Comparison of ENCODE assay signal across 14 cellular contexts in genomic region chr1:26496881-26497280, GRCh38.
"Had no signal": no experiment of that assay in that cellular context is flagged by ENCODE, and none has a peak within 500 bp of the region (broad histone marks: within the 10 kb centered on the region; RNA-seq: fewer than 3 reads in every experiment).

No MANE protein-coding gene starts in this region.

- H3K27ac Mint-ChIP-seq: activated CD8-positive, alpha-beta memory T cell treated with anti-CD3 and anti-CD28 coated beads, Interleukin-2, amount 10 ng/mL, durations not matched to agents 7 days and 5 days; endodermal cell; stimulated activated naive B cell treated with anti-CD40 and anti-IgM and Interleukin-4, amounts not matched to agents 10 μg/mL and 1 μg/mL and 100 μg/mL, for 72 hours had no signal

- H3K4me3 Mint-ChIP-seq: activated CD8-positive, alpha-beta memory T cell treated with anti-CD3 and anti-CD28 coated beads, Interleukin-2, amount 10 ng/mL, durations not matched to agents 7 days and 5 days; endodermal cell; stimulated activated naive B cell treated with anti-CD40 and anti-IgM and Interleukin-4, amounts not matched to agents 10 μg/mL and 1 μg/mL and 100 μg/mL, for 72 hours had no signal

- DNase-seq: activated CD4-positive, alpha-beta T cell treated with anti-CD3 and anti-CD28 coated beads, Interleukin-2, amount 50 U/mL, for 1 hour; activated CD8-positive, alpha-beta memory T cell treated with anti-CD3 and anti-CD28 coated beads, Interleukin-2, amount 10 ng/mL, durations not matched to agents 7 days and 5 days; activated gamma-delta T cell; activated T-cell treated with anti-CD3 and anti-CD28 coated beads, Interleukin-2, amount 50 U/mL, for 1 hour; dorsolateral prefrontal cortex; endodermal cell; lower lobe of right lung; naive B cell; retina; stimulated activated CD4-positive, alpha-beta T cell treated with anti-CD3 and anti-CD28 coated beads, Interleukin-2, amount 100 ng/mL, for 48 hours; stimulated activated naive B cell treated with anti-CD40 and anti-IgM and Interleukin-4, amounts not matched to agents 10 μg/mL and 1 μg/mL and 100 μg/mL, for 72 hours; thyroid gland had no signal

- ATAC-seq: activated CD8-positive, alpha-beta memory T cell treated with anti-CD3 and anti-CD28 coated beads, Interleukin-2, amount 10 ng/mL, durations not matched to agents 7 days and 5 days; lower lobe of right lung; stimulated activated naive B cell treated with anti-CD40 and anti-IgM and Interleukin-4, amounts not matched to agents 10 μg/mL and 1 μg/mL and 100 μg/mL, for 72 hours had no signal

- H3K4me3 ChIP-seq: cardiac muscle cell, dorsolateral prefrontal cortex, lower lobe of right lung, thyroid gland, uterus had no signal

- H3K4me1 ChIP-seq: uterus had no signal

- H3K27ac ChIP-seq: cardiac muscle cell, dorsolateral prefrontal cortex, lower lobe of right lung, thyroid gland, uterus had no signal

- H3K9me3 ChIP-seq: lower lobe of right lung, thyroid gland, uterus had no signal

- H3K36me3 Mint-ChIP-seq: activated CD8-positive, alpha-beta memory T cell treated with anti-CD3 and anti-CD28 coated beads, Interleukin-2, amount 10 ng/mL, durations not matched to agents 7 days and 5 days; naive B cell had no signal

- H3K36me3 ChIP-seq: cardiac muscle cell, lower lobe of right lung, thyroid gland, uterus had no signal

- H3K27me3 Mint-ChIP-seq: activated CD8-positive, alpha-beta memory T cell treated with anti-CD3 and anti-CD28 coated beads, Interleukin-2, amount 10 ng/mL, durations not matched to agents 7 days and 5 days; naive B cell; stimulated activated naive B cell treated with anti-CD40 and anti-IgM and Interleukin-4, amounts not matched to agents 10 μg/mL and 1 μg/mL and 100 μg/mL, for 72 hours had no signal

- H3K9me3 Mint-ChIP-seq: endodermal cell; naive B cell; stimulated activated naive B cell treated with anti-CD40 and anti-IgM and Interleukin-4, amounts not matched to agents 10 μg/mL and 1 μg/mL and 100 μg/mL, for 72 hours had no signal

- H3K27me3 ChIP-seq: cardiac muscle cell, dorsolateral prefrontal cortex, thyroid gland, uterus had no signal

- H3K4me1 Mint-ChIP-seq: endodermal cell had no signal
